ENCODE assay signal across 16 cellular contexts in genomic region chr20:35008411-35009342, GRCh38. TPM values are rescaled to one million over a fixed set of nuclear protein-coding genes. Genes with fewer than 3 reads are reported as not detected.
DNase-seq lines count a peak whose midpoint lies in the region; ATAC-seq, FAIRE-seq and TF ChIP-seq lines count a peak whose summit lies in the region.
"Had no signal": no experiment of that assay in that cellular context is flagged by ENCODE, and none has a peak within 500 bp of the region (broad histone marks: within the 10 kb centered on the region; RNA-seq: fewer than 3 reads in every experiment).

No MANE protein-coding gene starts in this region.

- FAIRE-seq in GM19239 (lab: Jason Lieb, UNC) = no peak
- FAIRE-seq: GM12878 had no signal

- peaks cover 4 to 7% of the 10 kb centered on the region in 2 donors for H3K36me3 Mint-ChIP-seq in activated naive CD4-positive, alpha-beta T cell treated with anti-CD3 and anti-CD28 coated beads, Interleukin-2, amount 50 U/mL, for 72 hours
- H3K36me3 Mint-ChIP-seq in activated naive CD4-positive, alpha-beta T cell treated with anti-CD3 and anti-CD28 coated beads, Interleukin-2, amount 10 ng/mL, durations not matched to agents 7 days and 5 days = peaks cover 65% of the 10 kb centered on the region
- H3K36me3 Mint-ChIP-seq in activated T-helper 2 cell treated with anti-CD3 and anti-CD28 coated beads, Interferon-gamma antibody, Interleukin-2, Interleukin-4, amounts not matched to agents 10 μg/mL and 5 μg/mL and 100 μg/mL, durations not matched to agents 14 hours and 24 hours and 36 hours (ENCODE audit: low read depth) = peaks cover 77% of the 10 kb centered on the region

- CTCF ChIA-PET in activated naive CD4-positive, alpha-beta T cell treated with anti-CD3 and anti-CD28 coated beads, Interleukin-2, amount 10 ng/mL, durations not matched to agents 7 days and 5 days (lab: Charles Lee) = no interaction called here

- ATAC-seq in activated naive CD4-positive, alpha-beta T cell treated with anti-CD3 and anti-CD28 coated beads, Interleukin-2, amount 50 U/mL, for 72 hours = no peak
- no peak for ATAC-seq in HG03135 (IDR thresholded peaks at IDR 0.05; ENCODE audit: unreplicated experiment)
- ATAC-seq in GM19035 (IDR thresholded peaks at IDR 0.05; ENCODE audit: unreplicated experiment) = no peak
- ATAC-seq: GM12878 had no signal

- intact Hi-C loops in head of caudate nucleus (cut with DNase I) = no loop called here
- intact Hi-C loops in ovary (cut with DNase I) = no loop called here
- intact Hi-C loops in activated T-helper 2 cell treated with anti-CD3 and anti-CD28 coated beads, Interferon-gamma antibody, Interleukin-2, Interleukin-4, amounts not matched to agents 10 μg/mL and 5 μg/mL and 100 μg/mL, durations not matched to agents 14 hours and 24 hours and 36 hours (cut with micrococcal nuclease) = no loop called here

- H3K4me3 Mint-ChIP-seq in activated naive CD4-positive, alpha-beta T cell treated with anti-CD3 and anti-CD28 coated beads, Interleukin-2, amount 10 ng/mL, durations not matched to agents 7 days and 5 days = no peak overlapping the region
- no peak overlapping the region for H3K4me3 Mint-ChIP-seq in activated T-helper 2 cell treated with anti-CD3 and anti-CD28 coated beads, Interferon-gamma antibody, Interleukin-2, Interleukin-4, amounts not matched to agents 10 μg/mL and 5 μg/mL and 100 μg/mL, durations not matched to agents 14 hours and 24 hours and 36 hours (ENCODE audit: low read depth)
- H3K4me3 Mint-ChIP-seq: activated T-cell treated with anti-CD3 and anti-CD28 coated beads, Interleukin-2, amount 50 U/mL, for 24 hours had no signal

- H3K36me3 ChIP-seq in ovary = no peaks in the 10 kb centered on the region

- no peak for TF ChIP-seq EP300 in ovary (IDR thresholded peaks at IDR 0.05)

- no peaks in the 10 kb centered on the region for H3K9me3 ChIP-seq in ovary
- H3K9me3 ChIP-seq: thyroid gland had no signal

- DNase-seq in activated naive CD4-positive, alpha-beta T cell treated with anti-CD3 and anti-CD28 coated beads, Interleukin-2, amount 50 U/mL, for 72 hours (ENCODE audit: low spot score in 2 of 2) = peak in 1 of 2 donors; percentile 21
- no peak for DNase-seq in activated naive CD4-positive, alpha-beta T cell treated with anti-CD3 and anti-CD28 coated beads, Interleukin-2, amount 10 ng/mL, durations not matched to agents 7 days and 5 days
- peak in 22 of 42 donors; percentile 3 to 69 (median 25) for DNase-seq in head of caudate nucleus
- DNase-seq in ovary = peak in 4 of 5 donors; percentile 2 to 62 (median 44)
- DNase-seq in activated T-helper 2 cell treated with anti-CD3 and anti-CD28 coated beads, Interferon-gamma antibody, Interleukin-2, Interleukin-4, amounts not matched to agents 10 μg/mL and 5 μg/mL and 100 μg/mL, durations not matched to agents 14 hours and 24 hours and 36 hours (ENCODE audit: low spot score) = no peak
- DNase-seq in GM19239 (ENCODE audit: insufficient read length, low spot score) = no peak
- DNase-seq: DMS79, SW 1271, thyroid gland had no signal

- H3K4me1 Mint-ChIP-seq in activated naive CD4-positive, alpha-beta T cell treated with anti-CD3 and anti-CD28 coated beads, Interleukin-2, amount 10 ng/mL, durations not matched to agents 7 days and 5 days = peaks cover 4% of the 10 kb centered on the region
- no peaks in the 10 kb centered on the region for H3K4me1 Mint-ChIP-seq in activated T-helper 2 cell treated with anti-CD3 and anti-CD28 coated beads, Interferon-gamma antibody, Interleukin-2, Interleukin-4, amounts not matched to agents 10 μg/mL and 5 μg/mL and 100 μg/mL, durations not matched to agents 14 hours and 24 hours and 36 hours (ENCODE audit: low read depth)

- H3K27me3 Mint-ChIP-seq in activated naive CD4-positive, alpha-beta T cell treated with anti-CD3 and anti-CD28 coated beads, Interleukin-2, amount 10 ng/mL, durations not matched to agents 7 days and 5 days = no peaks in the 10 kb centered on the region
- no peaks in the 10 kb centered on the region for H3K27me3 Mint-ChIP-seq in activated T-helper 2 cell treated with anti-CD3 and anti-CD28 coated beads, Interferon-gamma antibody, Interleukin-2, Interleukin-4, amounts not matched to agents 10 μg/mL and 5 μg/mL and 100 μg/mL, durations not matched to agents 14 hours and 24 hours and 36 hours (ENCODE audit: low read depth)
- H3K27me3 Mint-ChIP-seq: activated T-cell treated with anti-CD3 and anti-CD28 coated beads, Interleukin-2, amount 50 U/mL, for 24 hours had no signal

- no peaks in the 10 kb centered on the region for H3K27me3 ChIP-seq in ovary
- H3K27me3 ChIP-seq: thyroid gland had no signal

- TF ChIP-seq CTCF in ovary (IDR thresholded peaks at IDR 0.05) = no peak

- H3K27ac Mint-ChIP-seq in activated naive CD4-positive, alpha-beta T cell treated with anti-CD3 and anti-CD28 coated beads, Interleukin-2, amount 50 U/mL, for 72 hours = peak overlapping the region; percentile 17 to 77
- no peak overlapping the region for H3K27ac Mint-ChIP-seq in activated naive CD4-positive, alpha-beta T cell treated with anti-CD3 and anti-CD28 coated beads, Interleukin-2, amount 10 ng/mL, durations not matched to agents 7 days and 5 days
- no peak overlapping the region for H3K27ac Mint-ChIP-seq in activated T-helper 2 cell treated with anti-CD3 and anti-CD28 coated beads, Interferon-gamma antibody, Interleukin-2, Interleukin-4, amounts not matched to agents 10 μg/mL and 5 μg/mL and 100 μg/mL, durations not matched to agents 14 hours and 24 hours and 36 hours
- H3K27ac Mint-ChIP-seq: activated T-cell treated with anti-CD3 and anti-CD28 coated beads, Interleukin-2, amount 50 U/mL, for 24 hours had no signal

- H3K4me3 ChIP-seq in ovary = no peak overlapping the region
- H3K4me3 ChIP-seq: GM12878, thyroid gland had no signal

- TF ChIP-seq POLR2A in ovary (IDR thresholded peaks at IDR 0.05) = no peak

- H3K4me1 ChIP-seq in ovary (ENCODE audit: insufficient read depth) = no peaks in the 10 kb centered on the region
- H3K4me1 ChIP-seq: thyroid gland had no signal

- 76 to 82% (median 79%) methylated on average over 14 of the region's 14 CpGs for WGBS in ovary, 3 donors

- H3K27ac ChIP-seq in ovary = no peak overlapping the region
- H3K27ac ChIP-seq: thyroid gland had no signal

- no peaks in the 10 kb centered on the region for H3K9me3 Mint-ChIP-seq in activated naive CD4-positive, alpha-beta T cell treated with anti-CD3 and anti-CD28 coated beads, Interleukin-2, amount 50 U/mL, for 72 hours
- no peaks in the 10 kb centered on the region for H3K9me3 Mint-ChIP-seq in activated naive CD4-positive, alpha-beta T cell treated with anti-CD3 and anti-CD28 coated beads, Interleukin-2, amount 10 ng/mL, durations not matched to agents 7 days and 5 days
- H3K9me3 Mint-ChIP-seq in activated T-helper 2 cell treated with anti-CD3 and anti-CD28 coated beads, Interferon-gamma antibody, Interleukin-2, Interleukin-4, amounts not matched to agents 10 μg/mL and 5 μg/mL and 100 μg/mL, durations not matched to agents 14 hours and 24 hours and 36 hours = no peaks in the 10 kb centered on the region
- H3K9me3 Mint-ChIP-seq: activated T-cell treated with anti-CD3 and anti-CD28 coated beads, Interleukin-2, amount 50 U/mL, for 24 hours had no signal

RNA-seq across cellular contexts. Expression of gene MYH7B, which starts 53.0 kb away (rescaled TPM):
- total RNA-seq in activated naive CD4-positive, alpha-beta T cell treated with anti-CD3 and anti-CD28 coated beads, Interleukin-2, amount 50 U/mL, for 72 hours = under 1 TPM in 1 of 2 donors, not detected in 1; 0.70 TPM
- 1 to 10 TPM in 4 of 7 donors, under 1 TPM in 3; 0.74 to 2.6 (median 1.1) TPM for total RNA-seq in ovary
- polyA plus RNA-seq in ovary = 1 to 10 TPM in 1 of 2 donors, under 1 TPM in 1; 0.30 to 2.3 TPM
- total RNA-seq in activated T-helper 2 cell treated with anti-CD3 and anti-CD28 coated beads, Interferon-gamma antibody, Interleukin-2, Interleukin-4, amounts not matched to agents 10 μg/mL and 5 μg/mL and 100 μg/mL, durations not matched to agents 14 hours and 24 hours and 36 hours = 0.30 and 0.34 TPM in 2 replicates
- total RNA-seq: epithelial cell of proximal tubule, H4, HT1080 had no signal

RNA-seq across cellular contexts. Expression of gene GSS, which starts 53.1 kb away (rescaled TPM):
- 10 to 100 TPM; 59.7 to 74.2 TPM for total RNA-seq in activated naive CD4-positive, alpha-beta T cell treated with anti-CD3 and anti-CD28 coated beads, Interleukin-2, amount 50 U/mL, for 72 hours
- total RNA-seq in ovary = 10 to 100 TPM; 14.5 to 35.3 (median 22.2) TPM
- 10 to 100 TPM; 19.8 to 42.0 TPM for polyA plus RNA-seq in ovary
- total RNA-seq in activated T-helper 2 cell treated with anti-CD3 and anti-CD28 coated beads, Interferon-gamma antibody, Interleukin-2, Interleukin-4, amounts not matched to agents 10 μg/mL and 5 μg/mL and 100 μg/mL, durations not matched to agents 14 hours and 24 hours and 36 hours = 70.5 and 77.1 TPM in 2 replicates

Comparison
In these comparisons a context has a peak if more than half of its experiments do, and no peak if none do; other contexts are left out.
1. H3K27ac Mint-ChIP-seq: peak in activated naive CD4-positive, alpha-beta T cell treated with anti-CD3 and anti-CD28 coated beads, Interleukin-2, amount 50 U/mL, for 72 hours (2 of 2); none in activated naive CD4-positive, alpha-beta T cell treated with anti-CD3 and anti-CD28 coated beads, Interleukin-2, amount 10 ng/mL, durations not matched to agents 7 days and 5 days (single experiment) and activated T-helper 2 cell treated with anti-CD3 and anti-CD28 coated beads, Interferon-gamma antibody, Interleukin-2, Interleukin-4, amounts not matched to agents 10 μg/mL and 5 μg/mL and 100 μg/mL, durations not matched to agents 14 hours and 24 hours and 36 hours (single experiment).
2. DNase-seq: peak in head of caudate nucleus (22 of 42) and ovary (4 of 5); none in activated naive CD4-positive, alpha-beta T cell treated with anti-CD3 and anti-CD28 coated beads, Interleukin-2, amount 10 ng/mL, durations not matched to agents 7 days and 5 days (single experiment), activated T-helper 2 cell treated with anti-CD3 and anti-CD28 coated beads, Interferon-gamma antibody, Interleukin-2, Interleukin-4, amounts not matched to agents 10 μg/mL and 5 μg/mL and 100 μg/mL, durations not matched to agents 14 hours and 24 hours and 36 hours (single experiment) and GM19239 (single experiment).